Comparison of ENCODE assay signal across 3 cellular contexts in genomic region chr11:30202989-30203388, GRCh38. TPM values are rescaled to one million over a fixed set of nuclear protein-coding genes. Genes with fewer than 3 reads are reported as not detected.
"Had no signal": no experiment of that assay in that cellular context is flagged by ENCODE, and none has a peak within 500 bp of the region (broad histone marks: within the 10 kb centered on the region; RNA-seq: fewer than 3 reads in every experiment).

No MANE protein-coding gene starts in this region.

RNA-seq across cellular contexts. Expression of gene FSHB, which starts 27.8 kb away (rescaled TPM):
- polyA plus RNA-seq: GM23248, GM23338, H1 had no signal
